In genomic region chr17:1716912-1717695, GRCh38 we compare ENCODE assay signal across 1 cellular context.
TF ChIP-seq lines count a peak whose summit lies in the region.

No MANE protein-coding gene starts in this region.

TF ChIP-seq in HEK293, 187 proteins besides CTCF, POLR2A, EP300 and RAD21 (continued from another document):
- TF ChIP-seq PRDM2 (tag by site-specific recombination; IDR thresholded peaks at IDR 0.05; ENCODE audit: borderline replicate concordance) (no peak), SALL2 (tag by site-specific recombination; IDR thresholded peaks at IDR 0.05; ENCODE audit: borderline replicate concordance) (no peak), KLF16 (tag by site-specific recombination; IDR thresholded peaks at IDR 0.05) (no peak), BCL11A (tag by site-specific recombination; IDR thresholded peaks at IDR 0.05; ENCODE audit: low read depth) (peak; percentile 24; the same call in 1 of the 2 replicates), PRDM10 (tag by site-specific recombination; IDR thresholded peaks at IDR 0.05) (peak; percentile 94), ZNF585B (tag by site-specific recombination; IDR thresholded peaks at IDR 0.05) (no peak), ZNF558 (tag by site-specific recombination; IDR thresholded peaks at IDR 0.05) (no peak), ZNF121 (tag by site-specific recombination; IDR thresholded peaks at IDR 0.05) (no peak), KLF9 (tag by site-specific recombination; IDR thresholded peaks at IDR 0.05; ENCODE audit: low read depth) (peak; percentile 52; the same call in 1 of the 2 replicates), ZBTB10 (tag by site-specific recombination; IDR thresholded peaks at IDR 0.05) (0 out of 2 replicates have a peak, but pooled peaks have one; percentile 56), ZNF211 (tag by site-specific recombination; IDR thresholded peaks at IDR 0.05; ENCODE audit: low read depth) (no peak), ZNF514 (tag by site-specific recombination; IDR thresholded peaks at IDR 0.05) (no peak), IKZF3 (tag by site-specific recombination; IDR thresholded peaks at IDR 0.05) (peak; percentile 58), ZNF133 (tag by site-specific recombination; IDR thresholded peaks at IDR 0.05) (no peak), INSM2 (tag by site-specific recombination; IDR thresholded peaks at IDR 0.05) (peak; percentile 6; the same call in 1 of the 2 replicates), ZNF148 (tag by site-specific recombination; IDR thresholded peaks at IDR 0.05; ENCODE audit: borderline replicate concordance) (no peak), ZNF692 (tag by site-specific recombination; IDR thresholded peaks at IDR 0.05) (peak; percentile 100), ZNF341 (tag by site-specific recombination; IDR thresholded peaks at IDR 0.05; ENCODE audit: low read depth) (peak; percentile 98), ZFP69B (tag by site-specific recombination; IDR thresholded peaks at IDR 0.05) (peak; percentile 100), ZNF426 (tag by site-specific recombination; IDR thresholded peaks at IDR 0.05) (no peak)
TF ChIP-seq in HEK293: peak in this region for 28.
